Comparison of ENCODE assay signal across 20 cellular contexts in genomic region chr3:155038203-155038554, GRCh38. TPM values are rescaled to one million over a fixed set of nuclear protein-coding genes. Genes with fewer than 3 reads are reported as not detected.
DNase-seq lines count a peak whose midpoint lies in the region; ATAC-seq, FAIRE-seq and TF ChIP-seq lines count a peak whose summit lies in the region.
"Had no signal": no experiment of that assay in that cellular context is flagged by ENCODE, and none has a peak within 500 bp of the region (broad histone marks: within the 10 kb centered on the region; RNA-seq: fewer than 3 reads in every experiment).

No MANE protein-coding gene starts in this region.

- no peak overlapping the region for H2AK5ac ChIP-seq in trophoblast cell (ENCODE audit: low read length)

- H4K12ac ChIP-seq in trophoblast cell (ENCODE audit: low read depth, low read length): no peak overlapping the region

- CTCF ChIA-PET in CD8-positive, alpha-beta memory T cell (lab: Charles Lee): no interaction called here
- CTCF ChIA-PET in K562 (lab: Yijun Ruan, JAX; ENCODE audit: low intra/inter-chr PET ratio): no interaction called here

- peak overlapping the region; percentile 21 for H3K27ac ChIP-seq in CD8-positive, alpha-beta memory T cell (ENCODE audit: low read depth, low read length)
- H3K27ac ChIP-seq in OCI-LY3 (ENCODE audit: low read length): no peak overlapping the region
- peak overlapping the region; percentile 83 for H3K27ac ChIP-seq in K562 (ENCODE audit: extremely low read depth, low read depth, low read length)
- no peak overlapping the region for H3K27ac ChIP-seq in trophoblast cell (ENCODE audit: low read depth, low read length)
- H3K27ac ChIP-seq: 22Rv1, A549, C4-2B had no signal

- H2BK120ac ChIP-seq in trophoblast cell (ENCODE audit: insufficient read depth, low read length, poor library complexity): no peak overlapping the region

- no peak overlapping the region for H3K14ac ChIP-seq in trophoblast cell (ENCODE audit: low read length)

- H2BK12ac ChIP-seq in trophoblast cell (ENCODE audit: low read length): peak overlapping the region; percentile 32

- no peak overlapping the region for H2BK5ac ChIP-seq in trophoblast cell (ENCODE audit: low read depth, low read length, poor library complexity)

- in situ Hi-C loops in K562 (cut with MboI): no loop called here

- no peak overlapping the region for H3K4me3 ChIP-seq in CD8-positive, alpha-beta memory T cell (ENCODE audit: low read length)
- H3K4me3 ChIP-seq in OCI-LY3 (ENCODE audit: low read length) (no peak overlapping the region), K562 (no peak overlapping the region), trophoblast cell (ENCODE audit: low read depth, low read length) (no peak overlapping the region)
- H3K4me3 ChIP-seq: A549, GM23338 had no signal

- H3K4me1 ChIP-seq in CD8-positive, alpha-beta memory T cell (ENCODE audit: insufficient read depth, low read length): no peaks in the 10 kb centered on the region
- H3K4me1 ChIP-seq in OCI-LY3 (ENCODE audit: low read length) (peaks cover 2% of the 10 kb centered on the region; the same call in 1 of the 2 replicates), K562 (replicated peaks in 1 of 2; ENCODE audit: control insufficient read depth in 2 of 2, insufficient read depth in 2 of 2, low read length in 2 of 2) (peaks cover 9 to 25% of the 10 kb centered on the region in 2 experiments; a peak in 4 of 5 replicates), trophoblast cell (ENCODE audit: control insufficient read depth in 1 of 2, insufficient read depth in 2 of 2, low read length in 2 of 2) (no peaks in the 10 kb centered on the region)
- H3K4me1 ChIP-seq: A549 had no signal

- H3K36me3 Mint-ChIP-seq in CD8-positive, alpha-beta memory T cell: peaks cover 0 to 1% (median 0%) of the 10 kb centered on the region in 3 donors
- H3K36me3 Mint-ChIP-seq: IgD-negative memory B cell had no signal

- TF ChIP-seq CTCF in OCI-LY3 (IDR thresholded peaks at IDR 0.05; ENCODE audit: low read depth, low read length) (no peak), K562 (IDR thresholded peaks at IDR 0.05 in 2 of 3, conservative IDR thresholded peaks at IDR 0.05 in 1 of 3; ENCODE audit: insufficient read depth in 2 of 3, low read depth in 1 of 3, low read length in 3 of 3) (no peak)

- no peak for FAIRE-seq in K562 (lab: Jason Lieb, UNC)
- FAIRE-seq: A549, HepG2 had no signal

- H4K91ac ChIP-seq in trophoblast cell (ENCODE audit: low read depth, low read length): peak overlapping the region; percentile 39

- no peaks in the 10 kb centered on the region for H3K27me3 ChIP-seq in CD8-positive, alpha-beta memory T cell (ENCODE audit: insufficient read depth, low read length, poor library complexity, severe bottlenecking)
- H3K27me3 ChIP-seq in OCI-LY3 (ENCODE audit: low read depth, low read length) (no peaks in the 10 kb centered on the region), K562 (ENCODE audit: control insufficient read depth in 2 of 2, insufficient read depth in 2 of 2, low read length in 2 of 2) (no peaks in the 10 kb centered on the region), trophoblast cell (ENCODE audit: insufficient read depth, low read length) (no peaks in the 10 kb centered on the region)

- no peaks in the 10 kb centered on the region for H3K4me1 Mint-ChIP-seq in CD8-positive, alpha-beta memory T cell
- H3K4me1 Mint-ChIP-seq: GM23338, IgD-negative memory B cell had no signal

- H3K9me3 ChIP-seq in CD8-positive, alpha-beta memory T cell (ENCODE audit: low read length): no peaks in the 10 kb centered on the region
- H3K9me3 ChIP-seq in OCI-LY3 (ENCODE audit: insufficient read depth, low read length): no peaks in the 10 kb centered on the region
- H3K9me3 ChIP-seq in K562 (replicated peaks; ENCODE audit: control insufficient read depth, insufficient read depth, low read depth, low read length): no peaks in the 10 kb centered on the region
- H3K9me3 ChIP-seq in trophoblast cell (ENCODE audit: insufficient read depth, low read depth, low read length): no peaks in the 10 kb centered on the region
- H3K9me3 ChIP-seq: A549 had no signal

- POLR2A ChIA-PET in CD8-positive, alpha-beta memory T cell (lab: Charles Lee): no interaction called here
- POLR2A ChIA-PET in K562 (lab: Yijun Ruan, JAX): interaction anchor here (0.6 to 1.3 kb wide), 2 partner anchors 19 to 691 kb away, joined by 3 read pairs; no protein-coding TSS in a partner anchor

- no peak overlapping the region for H3K23ac ChIP-seq in trophoblast cell (ENCODE audit: low read length)

- TF ChIP-seq RAD21 in K562 (CRISPR knock-in tag; conservative IDR thresholded peaks at IDR 0.05 in 1 of 2, IDR thresholded peaks at IDR 0.05 in 1 of 2): no peak

- no peak for TF ChIP-seq EP300 in K562 (IDR thresholded peaks at IDR 0.05; ENCODE audit: low read length)

- H3K79me2 ChIP-seq in OCI-LY3 (ENCODE audit: low read length): no peaks in the 10 kb centered on the region
- no peaks in the 10 kb centered on the region for H3K79me2 ChIP-seq in K562 (ENCODE audit: control insufficient read depth, insufficient read depth, low read length)
- no peaks in the 10 kb centered on the region for H3K79me2 ChIP-seq in trophoblast cell (ENCODE audit: control insufficient read depth, insufficient read depth, low read length, poor library complexity)

- H3K18ac ChIP-seq in trophoblast cell (ENCODE audit: low read length): no peak overlapping the region

- H3K9me1 ChIP-seq in K562 (ENCODE audit: control insufficient read depth, insufficient read depth, low read length): no peaks in the 10 kb centered on the region

- no peak overlapping the region for H3K9ac ChIP-seq in OCI-LY3 (ENCODE audit: low read length)
- peak overlapping the region; percentile 44 to 53; a peak in 3 of 4 replicates for H3K9ac ChIP-seq in K562 (ENCODE audit: insufficient read depth in 1 of 2, low read depth in 2 of 2, low read length in 2 of 2)
- no peak overlapping the region for H3K9ac ChIP-seq in trophoblast cell (ENCODE audit: low read length)

- H2AFZ ChIP-seq in OCI-LY3 (ENCODE audit: low read depth, low read length) (peak overlapping the region; percentile 66; the same call in 1 of the 2 replicates), K562 (ENCODE audit: low read depth, low read length) (peak overlapping the region; percentile 70), trophoblast cell (ENCODE audit: insufficient read depth, low read length, poor library complexity) (no peak overlapping the region)

- TF ChIP-seq POLR2A in K562 (conservative IDR thresholded peaks at IDR 0.05): no peak

- no peak overlapping the region for H3K4ac ChIP-seq in trophoblast cell (ENCODE audit: low read depth, low read length)

- H4K20me1 ChIP-seq in OCI-LY3 (ENCODE audit: insufficient read depth, low read length): no peaks in the 10 kb centered on the region
- H4K20me1 ChIP-seq in K562 (replicated peaks; ENCODE audit: control insufficient read depth, insufficient read depth, low read length): no peaks in the 10 kb centered on the region

- ATAC-seq in K562 (peak; percentile 76; the same call in 2 of the 3 replicates), HG02852 (IDR thresholded peaks at IDR 0.05; ENCODE audit: unreplicated experiment) (no peak)
- ATAC-seq: A549, GM23338, HepG2 had no signal

- H3K9me3 Mint-ChIP-seq in CD8-positive, alpha-beta memory T cell: peaks cover 0 to 6% (median 1%) of the 10 kb centered on the region in 5 donors
- H3K9me3 Mint-ChIP-seq: CD4-positive, alpha-beta T cell; GM23338; H9 had no signal

- H4K8ac ChIP-seq in trophoblast cell (ENCODE audit: low read depth, low read length): no peak overlapping the region

- no peak overlapping the region for H3K27ac Mint-ChIP-seq in CD8-positive, alpha-beta memory T cell
- H3K27ac Mint-ChIP-seq: CD4-positive, alpha-beta T cell; GM23338; H9 had no signal

- no peak for DNase-seq in CD8-positive, alpha-beta memory T cell
- DNase-seq in K562 (ENCODE audit: extremely low read depth in 1 of 4, low spot score in 3 of 4) (no peak), trophoblast cell (no peak), kidney tubule cell (ENCODE audit: low spot score) (no peak)
- no peak for DNase-seq in effector CD4-positive, alpha-beta T cell
- DNase-seq: AML-193; CD4-positive, alpha-beta T cell; DMS153; DMS79; GF-D8; H9; KG1 had no signal

- H3K4me2 ChIP-seq in OCI-LY3 (ENCODE audit: low read length) (no peak overlapping the region), K562 (ENCODE audit: insufficient read depth, low read length) (peak overlapping the region; percentile 80), trophoblast cell (ENCODE audit: low read length) (no peak overlapping the region)
- H3K4me2 ChIP-seq: A549, GM23338 had no signal

- no peaks in the 10 kb centered on the region for H3K36me3 ChIP-seq in CD8-positive, alpha-beta memory T cell (ENCODE audit: insufficient read depth, low read length)
- H3K36me3 ChIP-seq in OCI-LY3 (replicated peaks; ENCODE audit: low read depth, low read length): no peaks in the 10 kb centered on the region
- no peaks in the 10 kb centered on the region for H3K36me3 ChIP-seq in K562 (ENCODE audit: control insufficient read depth, insufficient read depth, low read length)
- no peaks in the 10 kb centered on the region for H3K36me3 ChIP-seq in trophoblast cell (ENCODE audit: control insufficient read depth in 1 of 2, insufficient read depth in 2 of 2, low read length in 2 of 2)

- no peaks in the 10 kb centered on the region for H3K27me3 Mint-ChIP-seq in CD8-positive, alpha-beta memory T cell
- H3K27me3 Mint-ChIP-seq: CD4-positive, alpha-beta T cell; IgD-negative memory B cell had no signal

- H3K79me1 ChIP-seq in trophoblast cell (ENCODE audit: low read length): peaks cover 4% of the 10 kb centered on the region

- H3K4me3 Mint-ChIP-seq in CD8-positive, alpha-beta memory T cell: no peak overlapping the region
- H3K4me3 Mint-ChIP-seq: CD4-positive, alpha-beta T cell; GM23338; H9; IgD-negative memory B cell had no signal

- intact Hi-C loops in K562 (cut with micrococcal nuclease): no loop called here

- 3% methylated on average over 2 of the region's 2 CpGs for WGBS in K562 (ENCODE audit: insufficient coverage, low coverage, missing lambda C conversion rate)
- no CpG with 5 or more reads among the region's 2 CpGs for WGBS in trophoblast cell (ENCODE audit: extremely low coverage, insufficient coverage, insufficient read length)

- BruUV-seq in K562 (replicated peaks; lab: Mats Ljungman, UMichigan): no TSS peak

RNA-seq across cellular contexts. Expression of gene MME, which starts 41.9 kb away (rescaled TPM):
- under 1 TPM in 1 of 2 experiments, not detected in 1; 0.04 TPM for total RNA-seq in CD8-positive, alpha-beta memory T cell
- 1.4 TPM for polyA plus RNA-seq in CD8-positive, alpha-beta memory T cell
- total RNA-seq in K562 (2011; cell fraction: chromatin; rRNA removed; ENCODE audit: low replicate concordance): 6.1 and 11.5 TPM in 2 replicates
- 3.4 and 6.2 TPM in 2 replicates for total RNA-seq in K562 (2011; cell fraction: nucleolus; rRNA removed)
- total RNA-seq in K562 (2011; cell fraction: nucleoplasm; rRNA removed): 3.4 and 4.0 TPM in 2 replicates
- 2.7 and 4.2 TPM in 2 replicates for total RNA-seq in K562 (2014; rRNA removed)
- 1.8 and 2.7 TPM in 2 replicates for total RNA-seq in K562 (2014; rRNA removed; fragmentation: Illumina TruSeq; extraction: Trizol)
- total RNA-seq in K562 (2015; rRNA removed; fragmentation: Illumina TruSeq; extraction: Trizol): 8.6 and 10.3 TPM in 2 replicates
- 2.1 and 2.5 TPM in 2 replicates for total RNA-seq in K562 (2021)
- 6.6 and 7.2 TPM in 2 replicates for polyA plus RNA-seq in K562 (2011; rRNA removed)
- polyA plus RNA-seq in K562 (2011; cell fraction: cytosol; rRNA removed): 3.4 and 4.9 TPM in 2 replicates
- polyA plus RNA-seq in K562 (2011; cell fraction: nucleus; rRNA removed): 5.9 and 8.1 TPM in 2 replicates
- 10.6 and 11.3 TPM in 2 replicates for polyA plus RNA-seq in K562 (2012)
- polyA plus RNA-seq in K562 (2014; fragmentation: Illumina TruSeq; extraction: Trizol): 1.3 and 2.0 TPM in 2 replicates
- under 1 TPM; 0.80 to 0.94 TPM for polyA plus RNA-seq in K562 (2014; fragmentation: Nextera tagmentation; extraction: Ambion mirVana)
- 2.0 and 3.4 TPM in 2 replicates for polyA plus RNA-seq in K562 (2014; rRNA removed)
- polyA minus RNA-seq in K562 (2011; rRNA and poly(A)+ RNA removed): 15.8 and 17.1 TPM in 2 replicates
- 4.4 and 8.6 TPM in 2 replicates for polyA minus RNA-seq in K562 (2011; cell fraction: cytosol; rRNA and poly(A)+ RNA removed)
- 5.4 and 16.2 TPM in 2 replicates for polyA minus RNA-seq in K562 (2011; cell fraction: nucleus; rRNA and poly(A)+ RNA removed)
- 50.0 and 50.8 TPM in 2 replicates for polyA plus RNA-seq in trophoblast cell (2013)
- total RNA-seq: HepG2 had no signal
- polyA plus RNA-seq: A549, HepG2 had no signal

Comparison
In these comparisons a context has a peak if more than half of its experiments do, and no peak if none do; other contexts are left out.
1. H3K27ac ChIP-seq: peak in CD8-positive, alpha-beta memory T cell (single experiment) and K562 (single experiment); none in OCI-LY3 (single experiment) and trophoblast cell (single experiment).
2. H3K9ac ChIP-seq: peak in K562 (2 of 2); none in OCI-LY3 (single experiment) and trophoblast cell (single experiment).